18 cellular contexts compared by ENCODE assay signal in the genomic region with DNA sequence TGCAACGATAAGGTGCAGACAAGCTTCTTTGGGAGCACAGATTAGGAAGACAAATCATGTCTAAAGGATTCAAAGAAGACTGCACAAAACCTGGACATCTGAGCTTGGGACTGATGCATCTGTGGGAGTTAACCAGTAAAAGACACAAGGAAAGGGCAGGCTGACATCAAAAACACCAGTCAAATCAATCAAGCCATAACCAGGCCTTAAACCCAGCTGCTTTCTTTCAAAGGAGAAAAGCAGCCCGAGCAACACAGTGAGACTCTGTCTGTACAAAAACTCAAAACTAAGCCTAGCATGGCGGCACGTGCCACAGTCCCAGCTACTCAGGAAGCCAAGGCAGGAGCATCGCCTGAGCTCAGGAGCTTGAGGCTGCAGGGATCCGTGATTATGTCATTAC.
DNase-seq lines count a peak whose midpoint lies in the region; ATAC-seq, FAIRE-seq and TF ChIP-seq lines count a peak whose summit lies in the region.
"Had no signal": no experiment of that assay in that cellular context is flagged by ENCODE, and none has a peak within 500 bp of the region (broad histone marks: within the 10 kb centered on the region; RNA-seq: fewer than 3 reads in every experiment).

No MANE protein-coding gene starts in this region.

- no peak for TF ChIP-seq CTCF in K562 (IDR thresholded peaks at IDR 0.05 in 2 of 3, conservative IDR thresholded peaks at IDR 0.05 in 1 of 3; ENCODE audit: insufficient read depth in 2 of 3, low read depth in 1 of 3, low read length in 3 of 3)
- TF ChIP-seq CTCF in mesothelial cell of epicardium (IDR thresholded peaks at IDR 0.05; ENCODE audit: unreplicated experiment), result no peak
- TF ChIP-seq CTCF in neural cell (IDR thresholded peaks at IDR 0.05; ENCODE audit: poor library complexity, severe bottlenecking), result no peak
- TF ChIP-seq CTCF in kidney (IDR thresholded peaks at IDR 0.05; ENCODE audit: borderline replicate concordance, extremely low read depth, insufficient read depth), result no peak
- no peak for TF ChIP-seq CTCF in activated CD8-positive, alpha-beta T cell treated with anti-CD3 and anti-CD28 coated beads for 36 hours (IDR thresholded peaks at IDR 0.05)
- TF ChIP-seq CTCF in right lobe of liver (IDR thresholded peaks at IDR 0.05), result no peak

- no peaks in the 10 kb centered on the region for H3F3A ChIP-seq in neural cell (ENCODE audit: insufficient read depth, low read length, poor library complexity, severe bottlenecking)

- POLR2A ChIA-PET in K562 (lab: Yijun Ruan, JAX), result interaction anchor here (0.8 to 1.2 kb wide), 3 partner anchors 14 to 21 kb away, joined by 3 to 8 read pairs (median 3); no protein-coding TSS in a partner anchor
- POLR2A ChIA-PET in activated CD8-positive, alpha-beta T cell treated with anti-CD3 and anti-CD28 coated beads for 36 hours (lab: Charles Lee), result no interaction called here

- peaks cover 21% of the 10 kb centered on the region for H3K4me1 Mint-ChIP-seq in mesothelial cell of epicardium
- H3K4me1 Mint-ChIP-seq in activated CD8-positive, alpha-beta T cell treated with anti-CD3 and anti-CD28 coated beads for 36 hours (ENCODE audit: low read depth), result no peaks in the 10 kb centered on the region
- H3K4me1 Mint-ChIP-seq: CD4-positive, alpha-beta memory T cell had no signal

- ATAC-seq in K562 (no peak; the same call in 2 of the 3 replicates), right lobe of liver (no peak)
- no peak for ATAC-seq in activated CD8-positive, alpha-beta T cell treated with anti-CD3 and anti-CD28 coated beads for 36 hours

- no peaks in the 10 kb centered on the region for H3K9me1 ChIP-seq in K562 (ENCODE audit: control insufficient read depth, insufficient read depth, low read length)

- peak overlapping the region; percentile 79 for H3K27ac Mint-ChIP-seq in mesothelial cell of epicardium
- no peak overlapping the region for H3K27ac Mint-ChIP-seq in activated CD8-positive, alpha-beta T cell treated with anti-CD3 and anti-CD28 coated beads for 36 hours
- H3K27ac Mint-ChIP-seq: CD4-positive, alpha-beta memory T cell; HFFc6 had no signal

- in situ Hi-C loops in K562 (cut with MboI), result no loop called here

- H3K9me3 ChIP-seq in K562 (replicated peaks; ENCODE audit: control insufficient read depth, insufficient read depth, low read depth, low read length) (no peaks in the 10 kb centered on the region), neural cell (ENCODE audit: low read length) (no peaks in the 10 kb centered on the region), kidney (ENCODE audit: control insufficient read depth in 1 of 2, low read length in 2 of 2) (no peaks in the 10 kb centered on the region), right lobe of liver (no peaks in the 10 kb centered on the region)
- H3K9me3 ChIP-seq: HAP-1 had no signal

- H3K36me3 ChIP-seq in K562 (ENCODE audit: control insufficient read depth, insufficient read depth, low read length) (no peaks in the 10 kb centered on the region), neural cell (ENCODE audit: insufficient read depth, low read length) (no peaks in the 10 kb centered on the region), kidney (ENCODE audit: control insufficient read depth in 1 of 2, insufficient read depth in 2 of 2, low read length in 2 of 2) (no peaks in the 10 kb centered on the region), right lobe of liver (no peaks in the 10 kb centered on the region)
- H3K36me3 ChIP-seq: HAP-1 had no signal

- FAIRE-seq in K562 (lab: Jason Lieb, UNC) (no peak), kidney (lab: Jason Lieb, UNC) (no peak)
- FAIRE-seq: GM12891, GM18507, H54 had no signal

- H3K9ac ChIP-seq in K562 (ENCODE audit: insufficient read depth in 1 of 2, low read depth in 2 of 2, low read length in 2 of 2) (no peak overlapping the region), neural cell (ENCODE audit: low read length) (no peak overlapping the region), kidney (ENCODE audit: low read length in 2 of 2) (no peak overlapping the region)

- no peak overlapping the region for H3K4me3 Mint-ChIP-seq in mesothelial cell of epicardium
- H3K4me3 Mint-ChIP-seq in activated CD8-positive, alpha-beta T cell treated with anti-CD3 and anti-CD28 coated beads for 36 hours, result no peak overlapping the region
- H3K4me3 Mint-ChIP-seq: CD4-positive, alpha-beta memory T cell; HFFc6 had no signal

- H3K79me2 ChIP-seq in K562 (ENCODE audit: control insufficient read depth, insufficient read depth, low read length) (peaks cover 4% of the 10 kb centered on the region; the same call in 2 of the 3 replicates), neural cell (replicated peaks; ENCODE audit: insufficient read depth, low read length) (no peaks in the 10 kb centered on the region)

- no peak overlapping the region for H3K4me2 ChIP-seq in K562 (ENCODE audit: insufficient read depth, low read length)
- H3K4me2 ChIP-seq in neural cell (ENCODE audit: low read length), result no peak overlapping the region

- H2AFZ ChIP-seq in K562 (ENCODE audit: low read depth, low read length) (no peak overlapping the region), neural cell (ENCODE audit: low read depth, low read length) (no peak overlapping the region)

- CTCF ChIA-PET in K562 (lab: Yijun Ruan, JAX; ENCODE audit: low intra/inter-chr PET ratio), result no interaction called here
- CTCF ChIA-PET in activated CD8-positive, alpha-beta T cell treated with anti-CD3 and anti-CD28 coated beads for 36 hours (lab: Charles Lee), result interaction anchor here (0.9 kb wide), 1 partner anchor 21 kb away, joined by 3 read pairs; no protein-coding TSS in a partner anchor

- H3K9me3 Mint-ChIP-seq in mesothelial cell of epicardium, result peaks cover 8% of the 10 kb centered on the region
- H3K9me3 Mint-ChIP-seq in activated CD8-positive, alpha-beta T cell treated with anti-CD3 and anti-CD28 coated beads for 36 hours, result peaks cover 3% of the 10 kb centered on the region
- H3K9me3 Mint-ChIP-seq: HFFc6 had no signal

- H3K27me3 Mint-ChIP-seq in mesothelial cell of epicardium (ENCODE audit: low read depth), result no peaks in the 10 kb centered on the region
- no peaks in the 10 kb centered on the region for H3K27me3 Mint-ChIP-seq in activated CD8-positive, alpha-beta T cell treated with anti-CD3 and anti-CD28 coated beads for 36 hours
- H3K27me3 Mint-ChIP-seq: CD4-positive, alpha-beta memory T cell had no signal

- no peaks in the 10 kb centered on the region for H3K27me3 ChIP-seq in K562 (ENCODE audit: control insufficient read depth in 2 of 2, insufficient read depth in 2 of 2, low read length in 2 of 2)
- H3K27me3 ChIP-seq in neural cell (ENCODE audit: insufficient read depth, low read depth, low read length), result no peaks in the 10 kb centered on the region
- no peaks in the 10 kb centered on the region for H3K27me3 ChIP-seq in right lobe of liver

- WGBS in K562 (ENCODE audit: insufficient coverage, low coverage, missing lambda C conversion rate), result 69% methylated on average over 6 of the region's 6 CpGs
- 81% methylated on average over 5 of the region's 6 CpGs for WGBS in right lobe of liver (ENCODE audit: insufficient coverage, low coverage, low lambda C conversion rate, missing lambda C conversion rate)

- intact Hi-C loops in K562 (cut with micrococcal nuclease), result no loop called here
- intact Hi-C loops in kidney (cut with DNase I), result no loop called here
- intact Hi-C loops in activated CD8-positive, alpha-beta T cell treated with anti-CD3 and anti-CD28 coated beads for 36 hours (cut with micrococcal nuclease), result no loop called here
- intact Hi-C loops in right lobe of liver (cut with DNase I), result no loop called here

- H3K27ac ChIP-seq in K562 (ENCODE audit: extremely low read depth, low read depth, low read length), result no peak overlapping the region
- H3K27ac ChIP-seq in neural cell (ENCODE audit: low read length), result peak overlapping the region; percentile 57
- no peak overlapping the region for H3K27ac ChIP-seq in kidney (ENCODE audit: low read depth in 2 of 2, low read length in 2 of 2)
- H3K27ac ChIP-seq in right lobe of liver, result no peak overlapping the region

- no peaks in the 10 kb centered on the region for H3K9me2 ChIP-seq in neural cell (ENCODE audit: insufficient read depth, low read length)

- no TSS peak for BruUV-seq in K562 (replicated peaks; lab: Mats Ljungman, UMichigan)

- H4K20me1 ChIP-seq in K562 (replicated peaks; ENCODE audit: control insufficient read depth, insufficient read depth, low read length) (no peaks in the 10 kb centered on the region), neural cell (ENCODE audit: insufficient read depth) (no peaks in the 10 kb centered on the region)

- no peak for TF ChIP-seq EP300 in K562 (IDR thresholded peaks at IDR 0.05; ENCODE audit: low read length)
- no peak for TF ChIP-seq EP300 in neural cell (conservative IDR thresholded peaks at IDR 0.05; ENCODE audit: poor library complexity, severe bottlenecking)

- TF ChIP-seq POLR2A in K562 (conservative IDR thresholded peaks at IDR 0.05), result no peak
- TF ChIP-seq POLR2A in right lobe of liver (IDR thresholded peaks at IDR 0.05), result no peak

- H3K4me1 ChIP-seq in K562 (replicated peaks in 1 of 2; ENCODE audit: control insufficient read depth in 2 of 2, insufficient read depth in 2 of 2, low read length in 2 of 2) (peaks cover 5 to 8% of the 10 kb centered on the region in 2 experiments; a peak in 2 of 5 replicates), kidney (ENCODE audit: control insufficient read depth in 1 of 2, insufficient read depth in 1 of 2, low read depth in 1 of 2, low read length in 2 of 2) (no peaks in the 10 kb centered on the region), right lobe of liver (no peaks in the 10 kb centered on the region)
- H3K4me1 ChIP-seq: HAP-1 had no signal

- H3K4me3 ChIP-seq in K562, result no peak overlapping the region
- H3K4me3 ChIP-seq in neural cell (ENCODE audit: low read length), result no peak overlapping the region
- H3K4me3 ChIP-seq in kidney (ENCODE audit: low read length in 2 of 2), result no peak overlapping the region
- H3K4me3 ChIP-seq in right lobe of liver, result no peak overlapping the region
- H3K4me3 ChIP-seq: HAP-1 had no signal

- H3K36me3 Mint-ChIP-seq in mesothelial cell of epicardium, result no peaks in the 10 kb centered on the region
- H3K36me3 Mint-ChIP-seq in activated CD8-positive, alpha-beta T cell treated with anti-CD3 and anti-CD28 coated beads for 36 hours (ENCODE audit: low read depth), result peaks cover 7% of the 10 kb centered on the region

- TF ChIP-seq RAD21 in K562 (CRISPR knock-in tag; conservative IDR thresholded peaks at IDR 0.05 in 1 of 2, IDR thresholded peaks at IDR 0.05 in 1 of 2) (no peak), neural cell (conservative IDR thresholded peaks at IDR 0.05) (no peak)

- no peak for DNase-seq in K562 (ENCODE audit: extremely low read depth in 1 of 4, low spot score in 3 of 4)
- no peak for DNase-seq in mesothelial cell of epicardium (ENCODE audit: low spot score in 2 of 2, unreplicated experiment in 2 of 2)
- no peak for DNase-seq in kidney
- DNase-seq in activated CD8-positive, alpha-beta T cell treated with anti-CD3 and anti-CD28 coated beads for 36 hours, result no peak
- no peak for DNase-seq in right lobe of liver
- DNase-seq: C1 segment of cervical spinal cord; Calu3; CD4-positive, alpha-beta memory T cell; COR-L47; DMS53; GF-D8; GOT3; HFFc6 had no signal

TF ChIP-seq in K562, 482 proteins besides CTCF, POLR2A, EP300 and RAD21:
- no peak for TF ChIP-seq ZNF75A (CRISPR knock-in tag; IDR thresholded peaks at IDR 0.05)
- TF ChIP-seq CBFA2T3 (IDR thresholded peaks at IDR 0.05), result 0 out of 2 replicates have a peak, but pooled peaks have one; percentile 4

TF ChIP-seq in neural cell, 6 proteins besides CTCF, POLR2A, EP300 and RAD21 (continues in another document):
- TF ChIP-seq TAF1 (IDR thresholded peaks at IDR 0.05; ENCODE audit: low read depth) (no peak), POLR2AphosphoS5 (IDR thresholded peaks at IDR 0.05) (no peak)
